Comparison of ENCODE assay signal across 1 cellular context in the genomic region with DNA sequence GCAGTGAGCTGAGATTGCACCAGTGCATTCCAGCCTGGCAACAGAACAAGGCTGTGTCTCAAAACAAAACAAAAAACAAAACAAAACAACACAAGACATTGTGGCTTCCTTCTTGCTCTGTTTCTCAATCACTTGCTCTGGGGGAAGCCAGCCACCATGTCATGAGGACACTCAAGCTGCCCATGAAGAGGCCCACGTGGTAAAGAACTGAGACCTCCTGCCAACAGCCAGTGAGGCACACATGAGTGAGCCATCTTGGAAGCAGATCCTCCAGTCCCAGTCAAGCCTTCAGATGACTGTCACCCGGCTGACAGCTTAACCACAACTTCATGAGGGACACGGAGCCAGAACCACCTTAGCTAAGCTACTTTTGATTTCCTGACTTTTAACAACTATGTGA.
TF ChIP-seq lines count a peak whose summit lies in the region.

No MANE protein-coding gene starts in this region.

TF ChIP-seq in K562, 482 proteins besides CTCF, POLR2A, EP300 and RAD21 (continued from another document):
- TF ChIP-seq, protein P1, sequence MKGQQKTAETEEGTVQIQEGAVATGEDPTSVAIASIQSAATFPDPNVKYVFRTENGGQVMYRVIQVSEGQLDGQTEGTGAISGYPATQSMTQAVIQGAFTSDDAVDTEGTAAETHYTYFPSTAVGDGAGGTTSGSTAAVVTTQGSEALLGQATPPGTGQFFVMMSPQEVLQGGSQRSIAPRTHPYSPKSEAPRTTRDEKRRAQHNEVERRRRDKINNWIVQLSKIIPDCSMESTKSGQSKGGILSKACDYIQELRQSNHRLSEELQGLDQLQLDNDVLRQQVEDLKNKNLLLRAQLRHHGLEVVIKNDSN (CRISPR knock-in tag; IDR thresholded peaks at IDR 0.05): 0 out of 2 replicates have a peak, but pooled peaks have one; percentile 35
